In the genomic region with DNA sequence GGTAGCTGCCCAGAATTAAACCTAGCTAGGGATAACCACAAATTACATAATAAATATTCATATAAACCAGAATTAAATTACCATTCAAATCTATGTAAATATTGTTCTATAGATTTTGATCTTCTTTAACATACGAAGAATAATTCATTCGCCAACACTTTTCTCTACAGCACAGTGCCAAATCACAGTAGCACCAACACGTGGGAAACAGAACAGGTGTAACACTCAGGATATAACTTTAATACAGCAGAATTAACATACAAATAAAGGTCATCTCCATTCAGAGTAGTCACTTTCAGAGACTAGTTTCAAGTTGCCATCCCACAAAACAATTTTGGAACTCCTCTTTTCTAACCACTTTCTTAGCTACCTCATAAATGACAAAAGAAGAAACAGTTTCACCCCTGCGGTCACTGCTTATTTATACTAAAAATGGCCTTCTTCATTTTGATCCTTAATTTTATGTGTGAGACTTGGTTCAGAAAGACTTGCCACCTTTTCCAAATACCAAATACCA, we compare ENCODE assay signal across 18 cellular contexts. TPM values are rescaled to one million over a fixed set of nuclear protein-coding genes. Genes with fewer than 3 reads are reported as not detected.
DNase-seq lines count a peak whose midpoint lies in the region; ATAC-seq, FAIRE-seq and TF ChIP-seq lines count a peak whose summit lies in the region.
"Had no signal": no experiment of that assay in that cellular context is flagged by ENCODE, and none has a peak within 500 bp of the region (broad histone marks: within the 10 kb centered on the region; RNA-seq: fewer than 3 reads in every experiment).

No MANE protein-coding gene starts in this region.

- no peak overlapping the region for H3K4me3 Mint-ChIP-seq in astrocyte (ENCODE audit: unreplicated experiment)
- no peak overlapping the region for H3K4me3 Mint-ChIP-seq in CD4-positive, alpha-beta T cell
- H3K4me3 Mint-ChIP-seq: H9, IgD-negative memory B cell had no signal

- no peak overlapping the region for H3K27ac Mint-ChIP-seq in astrocyte (ENCODE audit: unreplicated experiment)
- no peak overlapping the region for H3K27ac Mint-ChIP-seq in CD4-positive, alpha-beta T cell
- H3K27ac Mint-ChIP-seq: IgD-negative memory B cell had no signal

- FAIRE-seq in astrocyte (lab: Jason Lieb, UNC): peak; percentile 20
- FAIRE-seq: HTR-8/SVneo had no signal

- peaks cover 96% of the 10 kb centered on the region for H3K79me2 ChIP-seq in astrocyte (ENCODE audit: insufficient read depth, low read length)

- peaks cover 32% of the 10 kb centered on the region for H3K4me1 Mint-ChIP-seq in astrocyte (ENCODE audit: low read depth, unreplicated experiment)
- peaks cover 89% of the 10 kb centered on the region for H3K4me1 Mint-ChIP-seq in CD4-positive, alpha-beta T cell (ENCODE audit: low read depth)

- CTCF ChIA-PET in CD4-positive, alpha-beta T cell (lab: Charles Lee): no interaction called here

- no peak overlapping the region for H3K27ac ChIP-seq in astrocyte (ENCODE audit: low read depth, low read length)
- H3K27ac ChIP-seq in neutrophil: peak overlapping the region; percentile 73
- H3K27ac ChIP-seq in CD4-positive, alpha-beta T cell (ENCODE audit: low read depth, low read length): no peak overlapping the region

- peaks cover 52% of the 10 kb centered on the region for H4K20me1 ChIP-seq in astrocyte (ENCODE audit: insufficient read depth, low read length)

- H3K9me3 ChIP-seq in astrocyte (ENCODE audit: insufficient read depth, low read depth, low read length) (no peaks in the 10 kb centered on the region), neutrophil (no peaks in the 10 kb centered on the region)
- H3K9me3 ChIP-seq in CD4-positive, alpha-beta T cell (ENCODE audit: control insufficient read depth, low read length): no peaks in the 10 kb centered on the region
- H3K9me3 ChIP-seq: BE2C had no signal

- H2AFZ ChIP-seq in astrocyte (ENCODE audit: low read depth, low read length): no peak overlapping the region

- H3K4me3 ChIP-seq in astrocyte (ENCODE audit: insufficient read depth, low read depth, low read length) (no peak overlapping the region), neutrophil (ENCODE audit: low read depth in 1 of 2, low read length in 1 of 2) (peak overlapping the region in 1 of 2 experiments; percentile 42)

- DNase-seq in NCI-H526 treated with DMSO at 0.1 percent for 48 hours (lab: John Stamatoyannopoulos, UW) (peak; percentile 44), astrocyte (ENCODE audit: low read depth) (no peak), NCI-H1930 (lab: John Stamatoyannopoulos, UW) (no peak), DMS53 (lab: John Stamatoyannopoulos, UW) (no peak)
- no peak for DNase-seq in CD4-positive, alpha-beta T cell
- DNase-seq: ACHN; BE2C; C1 segment of cervical spinal cord; CD4-positive, CD25-positive, alpha-beta regulatory T cell; DMS153; DMS79 treated with DMSO at 0.1 percent for 48 hours; GF-D8; GOT3; H9; KBM-7 had no signal

- H3K4me1 ChIP-seq in astrocyte (ENCODE audit: insufficient read depth, low read length) (peaks cover 18% of the 10 kb centered on the region), neutrophil (ENCODE audit: control insufficient read depth in 1 of 2, insufficient read depth in 1 of 2, low read depth in 1 of 2, low read length in 1 of 2) (peaks cover 53 to 61% of the 10 kb centered on the region in 2 experiments)

- H3K36me3 ChIP-seq in astrocyte (ENCODE audit: insufficient read depth, low read length): no peaks in the 10 kb centered on the region
- H3K36me3 ChIP-seq in neutrophil: no peaks in the 10 kb centered on the region
- H3K36me3 ChIP-seq: BE2C had no signal

- no peak for TF ChIP-seq CTCF in astrocyte (IDR thresholded peaks at IDR 0.05; ENCODE audit: insufficient read depth, low read depth, low read length)
- TF ChIP-seq CTCF in neutrophil (IDR thresholded peaks at IDR 0.05): no peak
- no peak for TF ChIP-seq CTCF in CD4-positive, alpha-beta T cell (IDR thresholded peaks at IDR 0.05)

- H3K27me3 ChIP-seq in astrocyte (ENCODE audit: insufficient read depth, low read length) (no peaks in the 10 kb centered on the region), neutrophil (no peaks in the 10 kb centered on the region)
- H3K27me3 ChIP-seq in CD4-positive, alpha-beta T cell (ENCODE audit: control insufficient read depth, insufficient read depth, low read length): no peaks in the 10 kb centered on the region
- H3K27me3 ChIP-seq: BE2C had no signal

- POLR2A ChIA-PET in CD4-positive, alpha-beta T cell (lab: Charles Lee): interaction anchor here (1.2 kb wide), 1 partner anchor 13 kb away, joined by 3 read pairs; no protein-coding TSS in a partner anchor

- H3K27me3 Mint-ChIP-seq in astrocyte (ENCODE audit: low read depth, unreplicated experiment): no peaks in the 10 kb centered on the region
- H3K27me3 Mint-ChIP-seq in CD4-positive, alpha-beta T cell: no peaks in the 10 kb centered on the region
- H3K27me3 Mint-ChIP-seq: CD4-positive, CD25-positive, alpha-beta regulatory T cell; IgD-negative memory B cell had no signal

- no peak overlapping the region for H3K9ac ChIP-seq in astrocyte (ENCODE audit: low read length)

- H3K9me3 Mint-ChIP-seq in astrocyte (ENCODE audit: unreplicated experiment): no peaks in the 10 kb centered on the region
- no peaks in the 10 kb centered on the region for H3K9me3 Mint-ChIP-seq in CD4-positive, alpha-beta T cell
- H3K9me3 Mint-ChIP-seq: CD4-positive, CD25-positive, alpha-beta regulatory T cell; H9; IgD-negative memory B cell had no signal

- ATAC-seq in CD4-positive, alpha-beta T cell (ENCODE audit: poor library complexity): no peak

- no peak overlapping the region for H3K4me2 ChIP-seq in astrocyte (ENCODE audit: low read length)

- intact Hi-C loops in CD4-positive, alpha-beta T cell (cut with DNase I, micrococcal nuclease): no loop called here

- no peaks in the 10 kb centered on the region for H3K36me3 Mint-ChIP-seq in astrocyte (ENCODE audit: low read depth, unreplicated experiment)
- peaks cover 10% of the 10 kb centered on the region for H3K36me3 Mint-ChIP-seq in CD4-positive, alpha-beta T cell (ENCODE audit: low read depth)
- H3K36me3 Mint-ChIP-seq: CD4-positive, CD25-positive, alpha-beta regulatory T cell had no signal

RNA-seq across cellular contexts. Expression of a gene that starts 15.7 kb away (rescaled TPM):
- total RNA-seq in astrocyte: 111 and 119 TPM in 2 replicates
- total RNA-seq in CD4-positive, alpha-beta T cell: 100 to 1,000 TPM; 154 to 160 TPM
